Comparison of ENCODE assay signal across 24 cellular contexts in the genomic region with DNA sequence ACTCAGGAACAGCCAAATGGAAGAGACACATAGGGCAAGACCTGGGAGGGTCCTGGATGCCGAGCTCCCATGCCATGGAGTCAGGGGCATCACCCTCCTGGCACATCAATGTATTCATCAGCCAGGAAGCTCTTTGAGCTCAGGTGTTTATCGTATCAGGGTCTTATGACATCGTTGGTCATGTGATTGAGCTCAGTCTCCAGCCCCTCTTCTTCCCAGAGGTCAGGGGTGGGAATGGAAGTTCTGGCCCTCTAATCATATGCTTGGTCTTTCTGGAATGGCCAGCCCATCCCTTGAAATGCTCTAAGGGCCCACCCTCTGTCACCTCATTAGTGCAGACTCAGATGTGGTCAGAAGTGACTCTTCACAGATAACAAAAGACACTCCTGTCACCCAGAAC.
"Had no signal": no experiment of that assay in that cellular context is flagged by ENCODE, and none has a peak within 500 bp of the region (broad histone marks: within the 10 kb centered on the region; RNA-seq: fewer than 3 reads in every experiment).

No MANE protein-coding gene starts in this region.

- DNase-seq: colonic mucosa; cortex of kidney; effector CD8-positive, alpha-beta T cell; effector memory CD8-positive, alpha-beta T cell; endodermal cell; erythroblast; esophagus squamous epithelium; foreskin melanocyte; gastrocnemius medialis; glutamatergic neuron; heart right ventricle; hippocampal formation; left cardiac atrium; left lung; left ventricle myocardium superior; lower lobe of right lung; mesenchymal stem cell; midbrain had no signal

- H3K4me3 ChIP-seq: colonic mucosa, esophagus squamous epithelium, gastrocnemius medialis, heart right ventricle, left lung, lower lobe of right lung had no signal

- H3K4me3 Mint-ChIP-seq: dendritic cell treated with granulocyte-macrophage colony-stimulating factor and Interleukin-4, amounts not matched to agents 40 ng/mL and 50 ng/mL, for 4 days; effector memory CD8-positive, alpha-beta T cell; endodermal cell had no signal

- H3K27me3 Mint-ChIP-seq: dendritic cell treated with granulocyte-macrophage colony-stimulating factor and Interleukin-4, amounts not matched to agents 40 ng/mL and 50 ng/mL, for 4 days; effector memory CD8-positive, alpha-beta T cell had no signal

- ATAC-seq: effector memory CD8-positive, alpha-beta T cell; esophagus mucosa; gastrocnemius medialis; heart right ventricle; left cardiac atrium; left lung; left ventricle myocardium superior; lower lobe of right lung had no signal

- H3K4me1 ChIP-seq: colonic mucosa had no signal

- H3K9me3 ChIP-seq: colonic mucosa, esophagus squamous epithelium, gastrocnemius medialis, heart right ventricle, left lung, lower lobe of right lung had no signal

- H3K27ac ChIP-seq: colonic mucosa, epithelial cell of prostate, esophagus squamous epithelium, gastrocnemius medialis, heart right ventricle, left lung, lower lobe of right lung had no signal

- FAIRE-seq: endometrium, islet of Langerhans, keratinocyte had no signal

- H3K27me3 ChIP-seq: colonic mucosa, esophagus squamous epithelium, gastrocnemius medialis, heart right ventricle, left lung had no signal

- H3K9me3 Mint-ChIP-seq: dendritic cell treated with granulocyte-macrophage colony-stimulating factor and Interleukin-4, amounts not matched to agents 40 ng/mL and 50 ng/mL, for 4 days; effector memory CD8-positive, alpha-beta T cell; endodermal cell had no signal

- H3K36me3 ChIP-seq: colonic mucosa, gastrocnemius medialis, left lung, lower lobe of right lung had no signal

- H3K27ac Mint-ChIP-seq: dendritic cell treated with granulocyte-macrophage colony-stimulating factor and Interleukin-4, amounts not matched to agents 40 ng/mL and 50 ng/mL, for 4 days; endodermal cell had no signal
